ENCODE assay signal across 23 cellular contexts in the genomic region with DNA sequence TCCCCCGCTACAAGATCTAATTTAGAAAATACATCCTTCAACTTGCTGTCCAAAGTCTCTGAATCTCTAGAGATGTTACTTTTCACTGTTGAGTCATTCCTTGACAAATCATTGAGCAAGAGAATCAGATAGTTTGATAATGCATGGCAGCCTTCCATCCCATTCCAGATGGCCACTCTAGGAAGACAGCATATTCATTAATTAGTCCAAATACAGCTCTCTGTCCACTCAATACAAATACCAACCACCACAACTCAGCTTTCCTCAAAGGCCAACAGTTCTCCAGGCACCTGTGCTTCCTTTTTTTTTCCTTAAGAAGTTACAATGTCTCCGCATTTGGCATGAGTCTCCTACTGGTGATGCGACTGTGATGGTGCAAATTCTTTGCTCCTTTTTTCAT.
A peak's percentile ranks its signal among the peaks of the same experiment; 100 is the strongest.
DNase-seq lines count a peak whose midpoint lies in the region; ATAC-seq, FAIRE-seq and TF ChIP-seq lines count a peak whose summit lies in the region.
"Had no signal": no experiment of that assay in that cellular context is flagged by ENCODE, and none has a peak within 500 bp of the region (broad histone marks: within the 10 kb centered on the region; RNA-seq: fewer than 3 reads in every experiment).

No MANE protein-coding gene starts in this region.

- H3K27ac Mint-ChIP-seq in endothelial cell (ENCODE audit: unreplicated experiment) (no peak overlapping the region), Calu3 (ENCODE audit: unreplicated experiment) (no peak overlapping the region)
- H3K27ac Mint-ChIP-seq: CD14-positive monocyte, T-helper 17 cell had no signal

- H3K27me3 Mint-ChIP-seq in endothelial cell (ENCODE audit: unreplicated experiment) (no peaks in the 10 kb centered on the region), Calu3 (ENCODE audit: unreplicated experiment) (no peaks in the 10 kb centered on the region)
- H3K27me3 Mint-ChIP-seq: CD8-positive, alpha-beta memory T cell; T-helper 17 cell had no signal

- peak; percentile 72 for FAIRE-seq in HTR-8/SVneo (lab: Jason Lieb, UNC)

- intact Hi-C loops in Calu3 (cut with micrococcal nuclease; ENCODE audit: unreplicated experiment), result no loop called here

- H3K4me1 Mint-ChIP-seq in endothelial cell (ENCODE audit: unreplicated experiment) (no peaks in the 10 kb centered on the region), Calu3 (ENCODE audit: low read depth, unreplicated experiment) (no peaks in the 10 kb centered on the region)
- H3K4me1 Mint-ChIP-seq: CD14-positive monocyte; CD8-positive, alpha-beta memory T cell; T-helper 17 cell had no signal

- BruUV-seq in Calu3 (replicated peaks; lab: Mats Ljungman, UMichigan), result no TSS peak

- H3K9me3 Mint-ChIP-seq in endothelial cell (ENCODE audit: unreplicated experiment), result peaks cover 9% of the 10 kb centered on the region
- H3K9me3 Mint-ChIP-seq in Calu3 (ENCODE audit: low read depth, unreplicated experiment), result peaks cover 10% of the 10 kb centered on the region

- TF ChIP-seq CTCF in endothelial cell (IDR thresholded peaks at IDR 0.05; ENCODE audit: unreplicated experiment), result no peak
- no peak for TF ChIP-seq CTCF in Calu3 (IDR thresholded peaks at IDR 0.05; ENCODE audit: unreplicated experiment)

- DNase-seq in GM03348 (ENCODE audit: low spot score), result peak; percentile 33
- no peak for DNase-seq in HTR-8/SVneo (ENCODE audit: insufficient read length, low spot score)
- DNase-seq in endothelial cell (ENCODE audit: low spot score), result no peak
- no peak for DNase-seq in Calu3
- no peak for DNase-seq in HuH-7.5 (ENCODE audit: low spot score)
- DNase-seq: BE2C; CD8-positive, alpha-beta memory T cell; DMS79 treated with DMSO at 0.1 percent for 48 hours; GOT3; NCI-H1048; NCI-H1417; NCI-H1694 treated with DMSO at 0.1 percent for 48 hours; NCI-H2081; NCI-H2227 treated with DMSO at 0.1 percent for 48 hours; NCI-H526 treated with DMSO at 0.1 percent for 48 hours; OCI-M1; Peyer's patch; SHP77 treated with DMSO at 0.1 percent for 48 hours; SW 1271; T-helper 17 cell had no signal

- H3K4me3 Mint-ChIP-seq in endothelial cell (ENCODE audit: unreplicated experiment) (peak overlapping the region; percentile 17), Calu3 (ENCODE audit: low read depth, unreplicated experiment) (no peak overlapping the region)
- H3K4me3 Mint-ChIP-seq: CD14-positive monocyte; CD8-positive, alpha-beta memory T cell; T-helper 17 cell had no signal

- H3K36me3 Mint-ChIP-seq in endothelial cell (ENCODE audit: low read depth, unreplicated experiment), result peaks cover 85% of the 10 kb centered on the region
- peaks cover 16% of the 10 kb centered on the region for H3K36me3 Mint-ChIP-seq in Calu3 (ENCODE audit: insufficient read depth, unreplicated experiment)

- CTCF ChIA-PET in Calu3 (lab: Charles Lee), result no interaction called here

- no peak for ATAC-seq in HG03571 (IDR thresholded peaks at IDR 0.05; ENCODE audit: unreplicated experiment)
- no peak for ATAC-seq in HG03159 (IDR thresholded peaks at IDR 0.05; ENCODE audit: unreplicated experiment)
- ATAC-seq: T-helper 17 cell had no signal
